Comparison of ENCODE assay signal across 8 cellular contexts in the genomic region with DNA sequence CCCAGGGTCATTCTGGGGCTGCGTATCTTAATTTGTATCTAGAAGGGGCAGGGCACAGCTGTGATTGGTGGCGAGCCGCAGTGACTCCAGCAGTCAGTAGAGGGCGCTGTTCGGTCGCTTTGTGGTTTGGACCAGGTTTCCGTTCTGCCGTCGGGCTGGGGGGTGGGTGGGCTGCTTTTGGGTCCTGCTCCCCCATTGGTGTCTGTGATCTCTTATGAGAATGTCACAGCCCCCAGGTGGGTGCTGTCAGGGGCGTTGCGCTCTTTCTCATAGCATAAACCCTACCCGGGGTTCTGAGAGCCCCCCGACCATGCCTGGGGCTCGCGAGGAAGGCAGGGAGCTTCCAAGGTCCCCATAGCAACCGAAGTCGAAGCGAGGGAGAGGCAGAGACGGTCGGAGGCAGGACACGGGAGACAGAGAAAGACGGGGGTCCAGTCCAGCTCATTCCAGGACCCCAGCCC. TPM values are rescaled to one million over a fixed set of nuclear protein-coding genes. Genes with fewer than 3 reads are reported as not detected.
DNase-seq lines count a peak whose midpoint lies in the region; ATAC-seq and TF ChIP-seq lines count a peak whose summit lies in the region.

No MANE protein-coding gene starts in this region.

- H4K91ac ChIP-seq in H9 (ENCODE audit: insufficient read length, low read depth, low read length), result no peak overlapping the region

- no peak overlapping the region for H2AK5ac ChIP-seq in H9 (ENCODE audit: insufficient read length, low read length)

- H2BK5ac ChIP-seq in H9 (ENCODE audit: insufficient read length, low read length), result no peak overlapping the region

- H3K36me3 Mint-ChIP-seq in H9 (ENCODE audit: insufficient read depth in 1 of 3, low read depth in 3 of 3), result no peaks in the 10 kb centered on the region
- H3K36me3 Mint-ChIP-seq in natural killer cell, result no peaks in the 10 kb centered on the region

- no peak overlapping the region for H3K18ac ChIP-seq in H9 (ENCODE audit: insufficient read length, low read depth, low read length)

- H2BK20ac ChIP-seq in H9 (ENCODE audit: low read depth, low read length, poor library complexity, severe bottlenecking), result no peak overlapping the region

- no CpG with 5 or more reads among the region's 22 CpGs for WGBS in H9 (ENCODE audit: extremely low coverage, insufficient read length, low lambda C conversion rate)
- WGBS in stomach, 5 donors, result 9 to 23% (median 15%) methylated on average over 14 to 22 of the region's 22 CpGs

- H3K9me3 Mint-ChIP-seq in H9 (no peaks in the 10 kb centered on the region; a peak in 1 of 5 replicates), natural killer cell (no peaks in the 10 kb centered on the region)

- no peak overlapping the region for H4K5ac ChIP-seq in H9 (ENCODE audit: insufficient read length, low read depth, low read length)

- H3K4me1 ChIP-seq in H9 (ENCODE audit: insufficient read depth, low read length) (peaks cover 4% of the 10 kb centered on the region; the same call in 1 of the 2 replicates), fibroblast of lung (ENCODE audit: control insufficient read depth, extremely low read depth, insufficient read depth, low read length) (no peaks in the 10 kb centered on the region), stomach (peaks cover 8 to 37% (median 26%) of the 10 kb centered on the region in 4 donors)

- H3K4me3 ChIP-seq in fibroblast of lung (replicated peaks in 1 of 4; ENCODE audit: control extremely low read depth in 1 of 4, insufficient read depth in 1 of 4, low read depth in 3 of 4, low read length in 4 of 4), result no peak overlapping the region
- H3K4me3 ChIP-seq in stomach, result no peak overlapping the region

- intact Hi-C loops in natural killer cell (cut with micrococcal nuclease) (loop anchor here (1.0 kb wide), 1 partner anchor 141 kb away; no protein-coding TSS in a partner anchor), stomach (cut with DNase I; ENCODE audit: low total_unique reads) (loop anchor here (10.0 kb wide), 1 partner anchor 135 kb away; no protein-coding TSS in a partner anchor)

- ATAC-seq in natural killer cell, result peak; percentile 74 to 80 (median 77)
- ATAC-seq in HG02763 (IDR thresholded peaks at IDR 0.05; ENCODE audit: unreplicated experiment), result no peak

- no peak for DNase-seq in AG09319 (ENCODE audit: extremely low read depth, low read depth)
- peak; percentile 80 for DNase-seq in H9
- peak; percentile 38 for DNase-seq in NCI-H82 treated with DMSO at 0.1 percent for 48 hours (lab: John Stamatoyannopoulos, UW; ENCODE audit: unreplicated experiment)
- peak; percentile 48 for DNase-seq in activated T-cell treated with anti-CD3 and anti-CD28 coated beads for 24 hours (ENCODE audit: low read depth)
- peak in 1 of 2 donors; percentile 8 for DNase-seq in fibroblast of lung (ENCODE audit: low read depth in 2 of 2)
- DNase-seq in natural killer cell, result peak; percentile 61
- DNase-seq in stomach, result peak; percentile 75

- H3K36me3 ChIP-seq in fibroblast of lung (ENCODE audit: control insufficient read depth, insufficient read depth, low read length), result no peaks in the 10 kb centered on the region
- no peaks in the 10 kb centered on the region for H3K36me3 ChIP-seq in stomach

- H2BK120ac ChIP-seq in H9 (ENCODE audit: low read depth, low read length, poor library complexity, severe bottlenecking), result no peak overlapping the region

- H3K23me2 ChIP-seq in H9 (ENCODE audit: insufficient read length, low read depth, low read length, poor library complexity, severe bottlenecking), result no peaks in the 10 kb centered on the region

- H3K79me2 ChIP-seq in H9 (ENCODE audit: insufficient read depth, low read length) (no peaks in the 10 kb centered on the region), fibroblast of lung (ENCODE audit: control insufficient read depth, insufficient read depth, low read length) (no peaks in the 10 kb centered on the region)

- H3K27ac ChIP-seq in H9 (ENCODE audit: insufficient read length, low read depth, low read length), result no peak overlapping the region
- H3K27ac ChIP-seq in fibroblast of lung (ENCODE audit: insufficient read depth, low read length), result no peak overlapping the region
- no peak overlapping the region for H3K27ac ChIP-seq in stomach

- H4K8ac ChIP-seq in H9 (replicated peaks; ENCODE audit: insufficient read length, low read depth, low read length), result no peak overlapping the region

- H3K27ac Mint-ChIP-seq in H9, result no peak overlapping the region; a peak in 1 of 7 replicates
- no peak overlapping the region for H3K27ac Mint-ChIP-seq in natural killer cell

- H4K20me1 ChIP-seq in H9 (ENCODE audit: control insufficient read depth, insufficient read depth, insufficient read length) (no peaks in the 10 kb centered on the region), fibroblast of lung (ENCODE audit: control insufficient read depth, extremely low read depth, insufficient read depth, low read length) (no peaks in the 10 kb centered on the region)

- no peak for TF ChIP-seq POLR2A in stomach (IDR thresholded peaks at IDR 0.05)

- H2AFZ ChIP-seq in H9 (ENCODE audit: low read length) (no peak overlapping the region), fibroblast of lung (ENCODE audit: low read length) (no peak overlapping the region)

- TF ChIP-seq CTCF in AG09319 (IDR thresholded peaks at IDR 0.05; ENCODE audit: low read depth, low read length), result peak; percentile 60
- peak; percentile 87 for TF ChIP-seq CTCF in H9 (conservative IDR thresholded peaks at IDR 0.05)
- TF ChIP-seq CTCF in fibroblast of lung (conservative IDR thresholded peaks at IDR 0.05 in 1 of 2, IDR thresholded peaks at IDR 0.05 in 1 of 2; ENCODE audit: low read depth in 1 of 2, low read length in 2 of 2), result peak; percentile 36 to 74
- peak; percentile 67 for TF ChIP-seq CTCF in natural killer cell (IDR thresholded peaks at IDR 0.05)
- peak in 5 of 7 experiments; percentile 47 to 84 (median 74) for TF ChIP-seq CTCF in stomach (IDR thresholded peaks at IDR 0.05)

- H2BK12ac ChIP-seq in H9 (ENCODE audit: insufficient read length, low read depth, low read length), result no peak overlapping the region

- H3K79me1 ChIP-seq in H9 (ENCODE audit: insufficient read depth, low read depth, low read length, poor library complexity, severe bottlenecking), result no peaks in the 10 kb centered on the region

- H3K4me3 Mint-ChIP-seq in H9 (peak overlapping the region; percentile 41 to 70; a peak in 4 of 5 replicates), natural killer cell (no peak overlapping the region)

- H3K4me1 Mint-ChIP-seq in H9, result peaks cover 25 to 26% of the 10 kb centered on the region in 2 experiments
- no peaks in the 10 kb centered on the region for H3K4me1 Mint-ChIP-seq in natural killer cell

- H3T11ph ChIP-seq in H9 (ENCODE audit: low read length), result no peak overlapping the region

- H3K9ac ChIP-seq in H9 (ENCODE audit: extremely low read depth, insufficient read length, low read length), result no peak overlapping the region
- H3K9ac ChIP-seq in fibroblast of lung (ENCODE audit: insufficient read depth, low read length), result no peak overlapping the region

- no peak overlapping the region for H3K23ac ChIP-seq in H9 (ENCODE audit: insufficient read length, low read depth, low read length)

- H3K27me3 ChIP-seq in H9 (ENCODE audit: insufficient read depth, low read length), result no peaks in the 10 kb centered on the region
- H3K27me3 ChIP-seq in fibroblast of lung (ENCODE audit: control insufficient read depth, insufficient read depth, low read length), result no peaks in the 10 kb centered on the region
- H3K27me3 ChIP-seq in stomach, result peaks cover 0 to 68% (median 10%) of the 10 kb centered on the region in 3 donors

- H2BK15ac ChIP-seq in H9 (ENCODE audit: low read depth, low read length), result no peak overlapping the region

- no peak overlapping the region for H3K14ac ChIP-seq in H9 (ENCODE audit: insufficient read depth, low read length)

- no peak for TF ChIP-seq EP300 in stomach (IDR thresholded peaks at IDR 0.05)

- H3K9me3 ChIP-seq in H9 (ENCODE audit: control insufficient read depth, low read depth, low read length) (no peaks in the 10 kb centered on the region), fibroblast of lung (ENCODE audit: control insufficient read depth, insufficient read depth, low read depth, low read length) (no peaks in the 10 kb centered on the region), stomach (no peaks in the 10 kb centered on the region)

- no peak overlapping the region for H3K56ac ChIP-seq in H9 (ENCODE audit: insufficient read length, low read depth, low read length)

- H3K27me3 Mint-ChIP-seq in H9 (ENCODE audit: low read depth), result peaks cover 11% of the 10 kb centered on the region
- peaks cover 14 to 20% of the 10 kb centered on the region in 2 donors for H3K27me3 Mint-ChIP-seq in natural killer cell (ENCODE audit: low read depth in 2 of 2)

- H3K4me2 ChIP-seq in H9 (ENCODE audit: insufficient read depth, insufficient read length, low read length) (peak overlapping the region; percentile 36), fibroblast of lung (ENCODE audit: extremely low read depth, insufficient read depth, low read length) (no peak overlapping the region)

- H3K4ac ChIP-seq in H9 (ENCODE audit: low read depth, low read length), result no peak overlapping the region

RNA-seq across cellular contexts. Expression of a gene that starts 5.4 kb away (rescaled TPM):
- 1.5 TPM in 2 replicates for total RNA-seq in H9 (2021)
- total RNA-seq in fibroblast of lung, result not detected in 2 replicates
- not detected in 2 replicates for polyA plus RNA-seq in fibroblast of lung
- not detected in 2 replicates for polyA plus RNA-seq in fibroblast of lung (2012)
- polyA minus RNA-seq in fibroblast of lung (ENCODE audit: low replicate concordance), result not detected in 2 replicates
- not detected for total RNA-seq in natural killer cell
- 100 to 1,000 TPM in 2 of 5 donors, 10 to 100 TPM in 2, 1 to 10 TPM in 1; 2.0 to 488 (median 49.6) TPM for total RNA-seq in stomach
- 10 to 100 TPM in 2 of 3 donors, 1 to 10 TPM in 1; 7.1 to 27.8 (median 26.8) TPM for polyA plus RNA-seq in stomach

RNA-seq across cellular contexts. Expression of a gene that starts 41.0 kb away (rescaled TPM):
- total RNA-seq in H9 (2021) (not detected in 2 replicates), fibroblast of lung (not detected in 2 replicates), natural killer cell (not detected), stomach (1,000 to 10,000 TPM in 3 of 5 donors, 100 to 1,000 TPM in 1, 1 to 10 TPM in 1; 2.3 to 2,979 (median 1,039) TPM)
- polyA plus RNA-seq in fibroblast of lung (not detected in 2 replicates), stomach (1,000 to 10,000 TPM in 2 of 3 donors, 100 to 1,000 TPM in 1; 154 to 2,390 (median 1,084) TPM)
- not detected in 2 replicates for polyA plus RNA-seq in fibroblast of lung (2012)
- not detected in 2 replicates for polyA minus RNA-seq in fibroblast of lung (ENCODE audit: low replicate concordance)

RNA-seq across cellular contexts. Expression of a gene that starts 56.6 kb away (rescaled TPM):
- total RNA-seq in H9 (2021) (not detected in 2 replicates), fibroblast of lung (not detected in 2 replicates), natural killer cell (not detected), stomach (1,000 to 10,000 TPM in 1 of 5 donors, 100 to 1,000 TPM in 1, 10 to 100 TPM in 2, not detected in 1; 62.4 to 1,697 (median 407) TPM)
- polyA plus RNA-seq in fibroblast of lung (not detected in 2 replicates), stomach (over 10,000 TPM in 1 of 3 donors, 1,000 to 10,000 TPM in 1, 100 to 1,000 TPM in 1; 385 to 10,944 (median 1,930) TPM)
- not detected in 2 replicates for polyA plus RNA-seq in fibroblast of lung (2012)
- not detected in 2 replicates for polyA minus RNA-seq in fibroblast of lung (ENCODE audit: low replicate concordance)
